ENCODE assay signal across 8 cellular contexts in genomic region chr19:10271543-10272086, GRCh38. TPM values are rescaled to one million over a fixed set of nuclear protein-coding genes. Genes with fewer than 3 reads are reported as not detected.
A peak's percentile ranks its signal among the peaks of the same experiment; 100 is the strongest.
DNase-seq lines count a peak whose midpoint lies in the region; ATAC-seq, FAIRE-seq and TF ChIP-seq lines count a peak whose summit lies in the region.

No MANE protein-coding gene starts in this region.

- peak overlapping the region; percentile 87 for H3K4me2 ChIP-seq in HepG2 (ENCODE audit: low read depth, low read length)

- CTCF ChIA-PET in HepG2 (lab: Yijun Ruan, JAX; ENCODE audit: low intra/inter-chr PET ratio, low total read pairs), result interaction anchor here (3.6 kb wide), 1 partner anchor 118 kb away, joined by 47 read pairs; no protein-coding TSS in a partner anchor

- peaks cover 62% of the 10 kb centered on the region for H3K4me1 ChIP-seq in HepG2 (ENCODE audit: insufficient read depth, low read length)
- H3K4me1 ChIP-seq in thymus (ENCODE audit: control insufficient read depth, insufficient read depth, low read length), result peaks cover 24% of the 10 kb centered on the region

- peak; percentile 80 for DNase-seq in activated effector memory CD4-positive, alpha-beta T cell treated with anti-CD3 and anti-CD28 coated beads, Interleukin-2, amount 50 U/mL, for 16 hours
- no peak for DNase-seq in activated effector memory CD4-positive, alpha-beta T cell treated with Interleukin-2 at 50 U/mL for 16 hours
- DNase-seq in HepG2 (ENCODE audit: low spot score) (no peak), OCI-M2 (lab: John Stamatoyannopoulos, UW; ENCODE audit: unreplicated experiment) (no peak)

- ATAC-seq in HG03354 (IDR thresholded peaks at IDR 0.05; ENCODE audit: poor library complexity, severe bottlenecking, unreplicated experiment) (peak; percentile 29), HepG2 (peak; percentile 3; the same call in 1 of the 3 replicates), GM18858 (IDR thresholded peaks at IDR 0.05; ENCODE audit: unreplicated experiment) (no peak)
- peak; percentile 20 for ATAC-seq in activated T-helper 17 cell treated with anti-CD3 and anti-CD28 coated beads, Interleukin-2, amount 50 U/mL, for 72 hours (replicated peaks)

- TF ChIP-seq POLR2A in HepG2 (IDR thresholded peaks at IDR 0.05; ENCODE audit: insufficient read depth in 1 of 2, low read depth in 2 of 2, low read length in 2 of 2), result no peak

- no peaks in the 10 kb centered on the region for H3K27me3 Mint-ChIP-seq in activated T-helper 17 cell treated with anti-CD3 and anti-CD28 coated beads, Interleukin-2, amount 50 U/mL, for 72 hours

- peaks cover 10% of the 10 kb centered on the region for H3K4me1 Mint-ChIP-seq in activated T-helper 17 cell treated with anti-CD3 and anti-CD28 coated beads, Interleukin-2, amount 50 U/mL, for 72 hours

- intact Hi-C loops in HepG2 (cut with micrococcal nuclease; ENCODE audit: unreplicated experiment), result loop anchor here (2.0 kb wide), 1 partner anchor 15 kb away; the partner anchor contains the start of gene ICAM4

- H3K27me3 ChIP-seq in HepG2 (ENCODE audit: control insufficient read depth in 1 of 2, insufficient read depth in 2 of 2, low read length in 2 of 2) (no peaks in the 10 kb centered on the region), thymus (ENCODE audit: control insufficient read depth, insufficient read depth) (peaks cover 4% of the 10 kb centered on the region)

- peaks cover 68% of the 10 kb centered on the region for H3K36me3 Mint-ChIP-seq in activated T-helper 17 cell treated with anti-CD3 and anti-CD28 coated beads, Interleukin-2, amount 50 U/mL, for 72 hours (ENCODE audit: low read depth)

- POLR2A ChIA-PET in HepG2 (lab: Yijun Ruan, JAX), result interaction anchor here (0.6 to 6.5 kb wide), 22 partner anchors 8 to 234 kb away, joined by 3 to 149 read pairs (median 4); partner anchors contain the start of genes CDC37, ICAM4, ICAM5 and RAVER1

- peak overlapping the region; percentile 79 for H3K9ac ChIP-seq in HepG2 (ENCODE audit: insufficient read depth, low read depth, low read length)

- peaks cover 28% of the 10 kb centered on the region for H3K79me2 ChIP-seq in HepG2 (ENCODE audit: insufficient read depth, low read length)

- peak overlapping the region; percentile 89 for H3K4me3 Mint-ChIP-seq in activated T-helper 17 cell treated with anti-CD3 and anti-CD28 coated beads, Interleukin-2, amount 50 U/mL, for 72 hours

- in situ Hi-C loops in HepG2 (cut with HindIII; ENCODE audit: extremely low pct_ligation_motif_present, low pct_unique_long_range_greater_than_20kb), result loop anchor here (5.0 kb wide), 1 partner anchor 121 kb away; no protein-coding TSS in a partner anchor

- TF ChIP-seq EP300 in HepG2 (IDR thresholded peaks at IDR 0.05; ENCODE audit: low read depth in 2 of 2, low read length in 2 of 2) (no peak), HepG2 (CRISPR knock-in tag; IDR thresholded peaks at IDR 0.05; ENCODE audit: borderline replicate concordance) (no peak)

- H2AFZ ChIP-seq in HepG2 (ENCODE audit: low read length), result no peak overlapping the region

- TF ChIP-seq CTCF in HepG2 (CRISPR knock-in tag; IDR thresholded peaks at IDR 0.05), result no peak

- no peak for FAIRE-seq in HepG2 (lab: Jason Lieb, UNC)

- H3K9me3 ChIP-seq in HepG2 (ENCODE audit: low read length) (no peaks in the 10 kb centered on the region), thymus (ENCODE audit: control insufficient read depth) (no peaks in the 10 kb centered on the region)

- TSS peak; percentile 90 for BruUV-seq in HepG2 (replicated peaks; lab: Mats Ljungman, UMichigan)

- no peaks in the 10 kb centered on the region for H4K20me1 ChIP-seq in HepG2 (ENCODE audit: insufficient read depth, low read length)

- peak overlapping the region; percentile 68 to 81 (median 76) for H3K4me3 ChIP-seq in HepG2 (replicated peaks in 1 of 3; ENCODE audit: insufficient read depth in 1 of 3, low read depth in 2 of 3, low read length in 3 of 3)
- H3K4me3 ChIP-seq in thymus (ENCODE audit: low read length), result peak overlapping the region; percentile 54

- H3K36me3 ChIP-seq in HepG2 (replicated peaks in 1 of 2; ENCODE audit: control insufficient read depth in 1 of 2, insufficient read depth in 2 of 2, low read length in 2 of 2) (peaks cover 5 to 15% of the 10 kb centered on the region in 2 experiments; a peak in 3 of 5 replicates), thymus (ENCODE audit: control insufficient read depth, insufficient read depth) (no peaks in the 10 kb centered on the region)

- H3K27ac Mint-ChIP-seq in activated T-helper 17 cell treated with anti-CD3 and anti-CD28 coated beads, Interleukin-2, amount 50 U/mL, for 72 hours, result peak overlapping the region; percentile 89

- TF ChIP-seq RAD21 in HepG2 (CRISPR knock-in tag; IDR thresholded peaks at IDR 0.05), result no peak

- no peaks in the 10 kb centered on the region for H3K9me3 Mint-ChIP-seq in activated T-helper 17 cell treated with anti-CD3 and anti-CD28 coated beads, Interleukin-2, amount 50 U/mL, for 72 hours

- H3K27ac ChIP-seq in HepG2 (ENCODE audit: extremely low read length, insufficient read depth, low read length) (peak overlapping the region; percentile 85), thymus (ENCODE audit: low read depth) (peak overlapping the region; percentile 59)

- WGBS in HepG2 (ENCODE audit: low lambda C conversion rate), result 34% methylated on average over 8 of the region's 12 CpGs
- 29% methylated on average over 12 of the region's 12 CpGs for WGBS in thymus

RNA-seq across cellular contexts. Expression of gene ICAM1, which starts 0.7 kb away (rescaled TPM):
- 10 to 100 TPM; 47.8 to 88.5 TPM for total RNA-seq in activated T-helper 17 cell treated with anti-CD3 and anti-CD28 coated beads, Interleukin-2, amount 50 U/mL, for 72 hours
- total RNA-seq in HepG2 (2016; rRNA removed; fragmentation: Illumina TruSeq; extraction: Trizol), result 12.8 and 37.9 TPM in 2 replicates
- total RNA-seq in HepG2 (2016; cell fraction: cytosol; rRNA removed; fragmentation: Illumina TruSeq; extraction: Trizol; ENCODE audit: low read depth), result 2.8 and 3.4 TPM in 2 replicates
- total RNA-seq in HepG2 (2016; cell fraction: insoluble cytoplasmic fraction; rRNA removed; fragmentation: Illumina TruSeq; extraction: Trizol), result 11.2 and 38.7 TPM in 2 replicates
- 6.9 and 8.2 TPM in 2 replicates for total RNA-seq in HepG2 (2016; cell fraction: membrane; rRNA removed; fragmentation: Illumina TruSeq; extraction: Trizol)
- 36.6 and 43.7 TPM in 2 replicates for total RNA-seq in HepG2 (2016; cell fraction: nucleus; rRNA removed; fragmentation: Illumina TruSeq; extraction: Trizol)
- 98.4 and 153 TPM in 2 replicates for polyA plus RNA-seq in HepG2 (2011; rRNA removed)
- polyA plus RNA-seq in HepG2 (2011; cell fraction: cytosol; rRNA removed), result 88.6 and 125 TPM in 2 replicates
- 70.4 and 93.5 TPM in 2 replicates for polyA plus RNA-seq in HepG2 (2011; cell fraction: nucleus; rRNA removed)
- 31.4 and 71.9 TPM in 2 replicates for polyA plus RNA-seq in HepG2 (2012)
- polyA plus RNA-seq in HepG2 (2016; cell fraction: cytosol; fragmentation: Illumina TruSeq; extraction: Trizol; ENCODE audit: low read depth), result 2.4 and 2.5 TPM in 2 replicates
- 12.7 and 15.7 TPM in 2 replicates for polyA plus RNA-seq in HepG2 (2016; cell fraction: insoluble cytoplasmic fraction; fragmentation: Illumina TruSeq; extraction: Trizol; ENCODE audit: low read depth)
- 4.6 and 5.2 TPM in 2 replicates for polyA plus RNA-seq in HepG2 (2016; cell fraction: membrane; fragmentation: Illumina TruSeq; extraction: Trizol; ENCODE audit: low read depth)
- polyA plus RNA-seq in HepG2 (2016; cell fraction: nucleus; fragmentation: Illumina TruSeq; extraction: Trizol; ENCODE audit: insufficient read depth, low read depth), result 75.8 and 77.2 TPM in 2 replicates
- 19.2 and 165 TPM in 2 replicates for polyA minus RNA-seq in HepG2 (2011; rRNA and poly(A)+ RNA removed; ENCODE audit: low replicate concordance)
- polyA minus RNA-seq in HepG2 (2011; cell fraction: cytosol; rRNA and poly(A)+ RNA removed), result 97.0 and 140 TPM in 2 replicates
- 31.8 and 54.1 TPM in 2 replicates for polyA minus RNA-seq in HepG2 (2011; cell fraction: nucleus; rRNA and poly(A)+ RNA removed)
- 18.2 TPM for polyA plus RNA-seq in thymus

RNA-seq across cellular contexts. Expression of gene ICAM4, which starts 15.1 kb away (rescaled TPM):
- total RNA-seq in activated T-helper 17 cell treated with anti-CD3 and anti-CD28 coated beads, Interleukin-2, amount 50 U/mL, for 72 hours, result 1 to 10 TPM in 1 of 2 donors, under 1 TPM in 1; 0.78 to 2.2 TPM
- total RNA-seq in HepG2 (2016; rRNA removed; fragmentation: Illumina TruSeq; extraction: Trizol), result 1.5 and 2.9 TPM in 2 replicates
- total RNA-seq in HepG2 (2016; cell fraction: cytosol; rRNA removed; fragmentation: Illumina TruSeq; extraction: Trizol; ENCODE audit: low read depth), result 1.1 and 1.9 TPM in 2 replicates
- total RNA-seq in HepG2 (2016; cell fraction: insoluble cytoplasmic fraction; rRNA removed; fragmentation: Illumina TruSeq; extraction: Trizol), result 1.0 and 3.0 TPM in 2 replicates
- total RNA-seq in HepG2 (2016; cell fraction: membrane; rRNA removed; fragmentation: Illumina TruSeq; extraction: Trizol), result 1.7 and 2.0 TPM in 2 replicates
- 1.6 and 2.6 TPM in 2 replicates for total RNA-seq in HepG2 (2016; cell fraction: nucleus; rRNA removed; fragmentation: Illumina TruSeq; extraction: Trizol)
- polyA plus RNA-seq in HepG2 (2011; rRNA removed) (3.1 and 4.0 TPM in 2 replicates), thymus (3.8 TPM)
- 3.1 and 6.6 TPM in 2 replicates for polyA plus RNA-seq in HepG2 (2011; cell fraction: cytosol; rRNA removed)
- 2.1 and 3.1 TPM in 2 replicates for polyA plus RNA-seq in HepG2 (2011; cell fraction: nucleus; rRNA removed)
- polyA plus RNA-seq in HepG2 (2012), result 2.3 and 2.5 TPM in 2 replicates
- polyA plus RNA-seq in HepG2 (2016; cell fraction: cytosol; fragmentation: Illumina TruSeq; extraction: Trizol; ENCODE audit: low read depth), result 1.4 and 1.9 TPM in 2 replicates
- 1.4 and 1.6 TPM in 2 replicates for polyA plus RNA-seq in HepG2 (2016; cell fraction: insoluble cytoplasmic fraction; fragmentation: Illumina TruSeq; extraction: Trizol; ENCODE audit: low read depth)
- 1.5 and 1.8 TPM in 2 replicates for polyA plus RNA-seq in HepG2 (2016; cell fraction: membrane; fragmentation: Illumina TruSeq; extraction: Trizol; ENCODE audit: low read depth)
- 3.3 and 3.9 TPM in 2 replicates for polyA plus RNA-seq in HepG2 (2016; cell fraction: nucleus; fragmentation: Illumina TruSeq; extraction: Trizol; ENCODE audit: insufficient read depth, low read depth)
- polyA minus RNA-seq in HepG2 (2011; rRNA and poly(A)+ RNA removed; ENCODE audit: low replicate concordance), result 0.09 and 3.3 TPM in 2 replicates
- polyA minus RNA-seq in HepG2 (2011; cell fraction: cytosol; rRNA and poly(A)+ RNA removed), result 1.6 and 2.0 TPM in 2 replicates
- polyA minus RNA-seq in HepG2 (2011; cell fraction: nucleus; rRNA and poly(A)+ RNA removed), result 1.7 and 2.4 TPM in 2 replicates

RNA-seq across cellular contexts. Expression of gene ICAM5, which starts 18.1 kb away (rescaled TPM):
- total RNA-seq in activated T-helper 17 cell treated with anti-CD3 and anti-CD28 coated beads, Interleukin-2, amount 50 U/mL, for 72 hours, result 1 to 10 TPM in 1 of 2 donors, under 1 TPM in 1; 0.71 to 8.6 TPM
- 0.46 TPM in 1 of 2 replicates, not detected in the other for total RNA-seq in HepG2 (2016; rRNA removed; fragmentation: Illumina TruSeq; extraction: Trizol)
- total RNA-seq in HepG2 (2016; cell fraction: cytosol; rRNA removed; fragmentation: Illumina TruSeq; extraction: Trizol; ENCODE audit: low read depth), result 0.26 TPM in 1 of 2 replicates, not detected in the other
- 0.22 and 0.35 TPM in 2 replicates for total RNA-seq in HepG2 (2016; cell fraction: insoluble cytoplasmic fraction; rRNA removed; fragmentation: Illumina TruSeq; extraction: Trizol)
- 0.09 TPM in 1 of 2 replicates, not detected in the other for total RNA-seq in HepG2 (2016; cell fraction: membrane; rRNA removed; fragmentation: Illumina TruSeq; extraction: Trizol)
- 0.44 and 0.56 TPM in 2 replicates for total RNA-seq in HepG2 (2016; cell fraction: nucleus; rRNA removed; fragmentation: Illumina TruSeq; extraction: Trizol)
- 1.6 and 1.9 TPM in 2 replicates for polyA plus RNA-seq in HepG2 (2011; rRNA removed)
- 0.49 and 1.0 TPM in 2 replicates for polyA plus RNA-seq in HepG2 (2011; cell fraction: cytosol; rRNA removed)
- polyA plus RNA-seq in HepG2 (2011; cell fraction: nucleus; rRNA removed), result 29.1 and 52.4 TPM in 2 replicates
- polyA plus RNA-seq in HepG2 (2012), result 1.6 and 1.8 TPM in 2 replicates
- not detected in 2 replicates for polyA plus RNA-seq in HepG2 (2016; cell fraction: cytosol; fragmentation: Illumina TruSeq; extraction: Trizol; ENCODE audit: low read depth)
- polyA plus RNA-seq in HepG2 (2016; cell fraction: insoluble cytoplasmic fraction; fragmentation: Illumina TruSeq; extraction: Trizol; ENCODE audit: low read depth), result 0.11 TPM in 1 of 2 replicates, not detected in the other
- polyA plus RNA-seq in HepG2 (2016; cell fraction: membrane; fragmentation: Illumina TruSeq; extraction: Trizol; ENCODE audit: low read depth), result not detected in 2 replicates
- 1.4 and 2.3 TPM in 2 replicates for polyA plus RNA-seq in HepG2 (2016; cell fraction: nucleus; fragmentation: Illumina TruSeq; extraction: Trizol; ENCODE audit: insufficient read depth, low read depth)
- 1.5 and 4.0 TPM in 2 replicates for polyA minus RNA-seq in HepG2 (2011; rRNA and poly(A)+ RNA removed; ENCODE audit: low replicate concordance)
- polyA minus RNA-seq in HepG2 (2011; cell fraction: cytosol; rRNA and poly(A)+ RNA removed), result 0.49 and 0.97 TPM in 2 replicates
- polyA minus RNA-seq in HepG2 (2011; cell fraction: nucleus; rRNA and poly(A)+ RNA removed), result 1.7 and 3.1 TPM in 2 replicates
- 1.2 TPM for polyA plus RNA-seq in thymus

RNA-seq across cellular contexts. Expression of gene MRPL4, which starts 19.6 kb away (rescaled TPM):
- 100 to 1,000 TPM in 1 of 2 donors, 10 to 100 TPM in 1; 61.1 to 142 TPM for total RNA-seq in activated T-helper 17 cell treated with anti-CD3 and anti-CD28 coated beads, Interleukin-2, amount 50 U/mL, for 72 hours
- 36.7 and 40.6 TPM in 2 replicates for total RNA-seq in HepG2 (2016; rRNA removed; fragmentation: Illumina TruSeq; extraction: Trizol)
- 27.9 and 28.7 TPM in 2 replicates for total RNA-seq in HepG2 (2016; cell fraction: cytosol; rRNA removed; fragmentation: Illumina TruSeq; extraction: Trizol; ENCODE audit: low read depth)
- total RNA-seq in HepG2 (2016; cell fraction: insoluble cytoplasmic fraction; rRNA removed; fragmentation: Illumina TruSeq; extraction: Trizol), result 31.8 and 42.1 TPM in 2 replicates
- total RNA-seq in HepG2 (2016; cell fraction: membrane; rRNA removed; fragmentation: Illumina TruSeq; extraction: Trizol), result 31.0 and 33.7 TPM in 2 replicates
- total RNA-seq in HepG2 (2016; cell fraction: nucleus; rRNA removed; fragmentation: Illumina TruSeq; extraction: Trizol), result 19.4 and 26.7 TPM in 2 replicates
- 42.5 and 45.4 TPM in 2 replicates for polyA plus RNA-seq in HepG2 (2011; rRNA removed)
- 43.4 and 60.6 TPM in 2 replicates for polyA plus RNA-seq in HepG2 (2011; cell fraction: cytosol; rRNA removed)
- polyA plus RNA-seq in HepG2 (2011; cell fraction: nucleus; rRNA removed), result 90.6 and 101 TPM in 2 replicates
- 32.0 and 46.2 TPM in 2 replicates for polyA plus RNA-seq in HepG2 (2012)
- polyA plus RNA-seq in HepG2 (2016; cell fraction: cytosol; fragmentation: Illumina TruSeq; extraction: Trizol; ENCODE audit: low read depth), result 69.8 and 81.5 TPM in 2 replicates
- polyA plus RNA-seq in HepG2 (2016; cell fraction: insoluble cytoplasmic fraction; fragmentation: Illumina TruSeq; extraction: Trizol; ENCODE audit: low read depth), result 76.0 and 88.0 TPM in 2 replicates
- 72.3 and 74.6 TPM in 2 replicates for polyA plus RNA-seq in HepG2 (2016; cell fraction: membrane; fragmentation: Illumina TruSeq; extraction: Trizol; ENCODE audit: low read depth)
- polyA plus RNA-seq in HepG2 (2016; cell fraction: nucleus; fragmentation: Illumina TruSeq; extraction: Trizol; ENCODE audit: insufficient read depth, low read depth), result 80.4 and 81.9 TPM in 2 replicates
- polyA minus RNA-seq in HepG2 (2011; rRNA and poly(A)+ RNA removed; ENCODE audit: low replicate concordance), result 34.7 and 41.5 TPM in 2 replicates
- polyA minus RNA-seq in HepG2 (2011; cell fraction: cytosol; rRNA and poly(A)+ RNA removed), result 14.2 and 20.8 TPM in 2 replicates
- polyA minus RNA-seq in HepG2 (2011; cell fraction: nucleus; rRNA and poly(A)+ RNA removed), result 15.0 and 15.5 TPM in 2 replicates
- 41.0 TPM for polyA plus RNA-seq in thymus

RNA-seq across cellular contexts. Expression of gene ZGLP1, which starts 38.0 kb away (rescaled TPM):
- 1 to 10 TPM; 5.4 to 6.6 TPM for total RNA-seq in activated T-helper 17 cell treated with anti-CD3 and anti-CD28 coated beads, Interleukin-2, amount 50 U/mL, for 72 hours
- total RNA-seq in HepG2 (2016; rRNA removed; fragmentation: Illumina TruSeq; extraction: Trizol), result 0.56 and 2.4 TPM in 2 replicates
- 1.5 and 2.6 TPM in 2 replicates for total RNA-seq in HepG2 (2016; cell fraction: cytosol; rRNA removed; fragmentation: Illumina TruSeq; extraction: Trizol; ENCODE audit: low read depth)
- 0.52 and 2.8 TPM in 2 replicates for total RNA-seq in HepG2 (2016; cell fraction: insoluble cytoplasmic fraction; rRNA removed; fragmentation: Illumina TruSeq; extraction: Trizol)
- total RNA-seq in HepG2 (2016; cell fraction: membrane; rRNA removed; fragmentation: Illumina TruSeq; extraction: Trizol), result 1.8 TPM in 2 replicates
- 3.4 and 4.8 TPM in 2 replicates for total RNA-seq in HepG2 (2016; cell fraction: nucleus; rRNA removed; fragmentation: Illumina TruSeq; extraction: Trizol)
- 3.0 and 4.7 TPM in 2 replicates for polyA plus RNA-seq in HepG2 (2011; rRNA removed)
- polyA plus RNA-seq in HepG2 (2011; cell fraction: cytosol; rRNA removed), result 0.46 and 1.3 TPM in 2 replicates
- 20.3 and 24.6 TPM in 2 replicates for polyA plus RNA-seq in HepG2 (2011; cell fraction: nucleus; rRNA removed)
- 2.1 and 3.9 TPM in 2 replicates for polyA plus RNA-seq in HepG2 (2012)
- polyA plus RNA-seq in HepG2 (2016; cell fraction: cytosol; fragmentation: Illumina TruSeq; extraction: Trizol; ENCODE audit: low read depth), result 1.4 and 1.9 TPM in 2 replicates
- polyA plus RNA-seq in HepG2 (2016; cell fraction: insoluble cytoplasmic fraction; fragmentation: Illumina TruSeq; extraction: Trizol; ENCODE audit: low read depth), result 0.72 and 0.99 TPM in 2 replicates
- polyA plus RNA-seq in HepG2 (2016; cell fraction: membrane; fragmentation: Illumina TruSeq; extraction: Trizol; ENCODE audit: low read depth), result 1.6 and 1.8 TPM in 2 replicates
- polyA plus RNA-seq in HepG2 (2016; cell fraction: nucleus; fragmentation: Illumina TruSeq; extraction: Trizol; ENCODE audit: insufficient read depth, low read depth), result 17.4 and 18.0 TPM in 2 replicates
- 0.18 and 0.28 TPM in 2 replicates for polyA minus RNA-seq in HepG2 (2011; rRNA and poly(A)+ RNA removed; ENCODE audit: low replicate concordance)
- polyA minus RNA-seq in HepG2 (2011; cell fraction: cytosol; rRNA and poly(A)+ RNA removed), result not detected in 2 replicates
- 1.0 and 1.9 TPM in 2 replicates for polyA minus RNA-seq in HepG2 (2011; cell fraction: nucleus; rRNA and poly(A)+ RNA removed)
- polyA plus RNA-seq in thymus, result 29.8 TPM
